18 cellular contexts compared by ENCODE assay signal in genomic region chr5:167993771-167994170, GRCh38.
DNase-seq lines count a peak whose midpoint lies in the region; ATAC-seq and TF ChIP-seq lines count a peak whose summit lies in the region.
"Had no signal": no experiment of that assay in that cellular context is flagged by ENCODE, and none has a peak within 500 bp of the region (broad histone marks: within the 10 kb centered on the region; RNA-seq: fewer than 3 reads in every experiment).

No MANE protein-coding gene starts in this region.

- no peaks in the 10 kb centered on the region for H3K4me1 ChIP-seq in H9 (ENCODE audit: insufficient read depth, low read length)

- no peaks in the 10 kb centered on the region for H3K23me2 ChIP-seq in H9 (ENCODE audit: insufficient read length, low read depth, low read length, poor library complexity, severe bottlenecking)

- peak overlapping the region in 1 of 3 experiments; percentile 54; a peak in 1 of 7 replicates for H3K27ac Mint-ChIP-seq in H9
- H3K27ac Mint-ChIP-seq: B cell; CD4-positive, alpha-beta T cell; GM23338; IgD-negative memory B cell had no signal

- no peak overlapping the region for H2BK12ac ChIP-seq in H9 (ENCODE audit: insufficient read length, low read depth, low read length)

- no peak overlapping the region for H3K23ac ChIP-seq in H9 (ENCODE audit: insufficient read length, low read depth, low read length)

- no peak for ATAC-seq in left lobe of liver
- ATAC-seq: GM12878, GM23338, Panc1 had no signal

- H3K4me3 Mint-ChIP-seq in H9: no peak overlapping the region
- H3K4me3 Mint-ChIP-seq: B cell; CD4-positive, alpha-beta T cell; GM23338; IgD-negative memory B cell had no signal

- H3K36me3 Mint-ChIP-seq in H9 (ENCODE audit: insufficient read depth in 1 of 3, low read depth in 3 of 3): no peaks in the 10 kb centered on the region; a peak in 1 of 7 replicates
- H3K36me3 Mint-ChIP-seq: IgD-negative memory B cell had no signal

- no peak overlapping the region for H4K91ac ChIP-seq in H9 (ENCODE audit: insufficient read length, low read depth, low read length)

- no peak overlapping the region for H3T11ph ChIP-seq in H9 (ENCODE audit: low read length)

- no peak overlapping the region for H3K4me3 ChIP-seq in epithelial cell of esophagus (ENCODE audit: low read length)
- H3K4me3 ChIP-seq: GM12878, GM23338, SJSA1 had no signal

- H3K79me1 ChIP-seq in H9 (ENCODE audit: insufficient read depth, low read depth, low read length, poor library complexity, severe bottlenecking): no peaks in the 10 kb centered on the region

- H3K4me1 Mint-ChIP-seq in H9: peaks cover 0 to 2% of the 10 kb centered on the region in 2 experiments; a peak in 1 of 4 replicates
- H3K4me1 Mint-ChIP-seq: B cell, GM23338, IgD-negative memory B cell had no signal

- H3K79me2 ChIP-seq in H9 (ENCODE audit: insufficient read depth, low read length): no peaks in the 10 kb centered on the region

- no peak overlapping the region for H2BK15ac ChIP-seq in H9 (ENCODE audit: low read depth, low read length)

- no peak overlapping the region for H3K56ac ChIP-seq in H9 (ENCODE audit: insufficient read length, low read depth, low read length)

- H3K14ac ChIP-seq in H9 (ENCODE audit: insufficient read depth, low read length): no peak overlapping the region

- H2AFZ ChIP-seq in H9 (ENCODE audit: low read length): no peak overlapping the region
- H2AFZ ChIP-seq: GM23338 had no signal

- H3K9me3 ChIP-seq in H9 (ENCODE audit: control insufficient read depth, low read depth, low read length): no peaks in the 10 kb centered on the region
- H3K9me3 ChIP-seq: SJSA1 had no signal

- H3K4ac ChIP-seq in H9 (ENCODE audit: low read depth, low read length): no peak overlapping the region

- no peaks in the 10 kb centered on the region for H4K20me1 ChIP-seq in H9 (ENCODE audit: control insufficient read depth, insufficient read depth, insufficient read length)

- no peak overlapping the region for H4K5ac ChIP-seq in H9 (ENCODE audit: insufficient read length, low read depth, low read length)

- DNase-seq in HPDE6-E6E7 (ENCODE audit: extremely low spot score) (peak; percentile 26), NCI-H2171 (lab: John Stamatoyannopoulos, UW) (peak; percentile 15), epithelial cell of esophagus (ENCODE audit: low read depth) (peak; percentile 80), kidney tubule cell (ENCODE audit: low spot score) (peak; percentile 31), left lobe of liver (ENCODE audit: low spot score) (no peak), NCI-H2227 treated with DMSO at 0.1 percent for 48 hours (lab: John Stamatoyannopoulos, UW) (no peak), H9 (no peak)
- DNase-seq: Calu3; CD4-positive, alpha-beta T cell; NCI-H1436 treated with DMSO at 0.1 percent for 48 hours; NCI-H2081 treated with DMSO at 0.1 percent for 48 hours; NCI-H82 had no signal

- H2AK5ac ChIP-seq in H9 (ENCODE audit: insufficient read length, low read length): no peak overlapping the region

- no peak for TF ChIP-seq CTCF in epithelial cell of esophagus (IDR thresholded peaks at IDR 0.05; ENCODE audit: insufficient read depth, low read depth, low read length, missing control alignments)
- no peak for TF ChIP-seq CTCF in H9 (conservative IDR thresholded peaks at IDR 0.05)

- no CpG with 5 or more reads among the region's 3 CpGs for WGBS in H9 (ENCODE audit: extremely low coverage, insufficient read length, low lambda C conversion rate)

- H3K27me3 Mint-ChIP-seq in H9 (ENCODE audit: low read depth): no peaks in the 10 kb centered on the region
- H3K27me3 Mint-ChIP-seq: B cell; CD4-positive, alpha-beta T cell; IgD-negative memory B cell had no signal

- H2BK5ac ChIP-seq in H9 (ENCODE audit: insufficient read length, low read length): no peak overlapping the region

- no peak overlapping the region for H4K8ac ChIP-seq in H9 (replicated peaks; ENCODE audit: insufficient read length, low read depth, low read length)

- H3K18ac ChIP-seq in H9 (ENCODE audit: insufficient read length, low read depth, low read length): no peak overlapping the region

- H3K4me2 ChIP-seq in H9 (ENCODE audit: insufficient read depth, insufficient read length, low read length): no peak overlapping the region
- H3K4me2 ChIP-seq: GM23338 had no signal

- no peak overlapping the region for H3K9ac ChIP-seq in H9 (ENCODE audit: extremely low read depth, insufficient read length, low read length)

- no peak overlapping the region for H2BK120ac ChIP-seq in H9 (ENCODE audit: low read depth, low read length, poor library complexity, severe bottlenecking)

- no peak overlapping the region for H2BK20ac ChIP-seq in H9 (ENCODE audit: low read depth, low read length, poor library complexity, severe bottlenecking)

- no peaks in the 10 kb centered on the region for H3K9me3 Mint-ChIP-seq in H9
- H3K9me3 Mint-ChIP-seq: CD4-positive, alpha-beta T cell; GM23338 had no signal

- H3K27ac ChIP-seq in H9 (ENCODE audit: insufficient read length, low read depth, low read length): no peak overlapping the region
- H3K27ac ChIP-seq: SJSA1 had no signal

- no peaks in the 10 kb centered on the region for H3K27me3 ChIP-seq in H9 (ENCODE audit: insufficient read depth, low read length)
- H3K27me3 ChIP-seq: SJSA1 had no signal

Comparison
In these comparisons a context has a peak if more than half of its experiments do, and no peak if none do; other contexts are left out.
1. DNase-seq: peak in HPDE6-E6E7 (single experiment), NCI-H2171 (single experiment), epithelial cell of esophagus (single experiment) and kidney tubule cell (single experiment); none in left lobe of liver (single experiment), NCI-H2227 treated with DMSO at 0.1 percent for 48 hours (single experiment) and H9 (single experiment).